ENCODE assay signal across 24 cellular contexts in the genomic region with DNA sequence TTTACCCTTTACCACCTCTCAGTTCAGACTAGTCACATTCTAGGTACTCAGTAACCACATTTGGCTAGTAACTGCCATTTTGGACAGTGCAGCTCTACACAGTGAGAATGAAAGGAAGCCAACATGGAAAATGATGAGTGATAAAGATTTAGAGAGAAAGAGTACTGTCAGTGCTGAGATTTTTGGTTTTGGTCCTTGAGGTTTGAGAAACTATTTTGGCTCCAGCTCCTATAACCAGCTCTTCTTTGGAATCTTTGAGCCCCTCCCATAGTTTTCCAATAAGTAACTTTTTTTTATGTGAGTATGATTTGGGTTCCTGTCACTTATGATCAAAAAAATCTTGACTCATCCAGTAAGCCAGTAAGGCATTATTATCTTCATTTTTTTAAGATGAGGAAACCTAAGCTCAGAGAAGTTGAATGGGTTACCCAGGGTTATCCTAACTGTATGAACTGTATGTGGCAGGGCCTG.
DNase-seq lines count a peak whose midpoint lies in the region; ATAC-seq lines count a peak whose summit lies in the region.
"Had no signal": no experiment of that assay in that cellular context is flagged by ENCODE, and none has a peak within 500 bp of the region (broad histone marks: within the 10 kb centered on the region; RNA-seq: fewer than 3 reads in every experiment).

No MANE protein-coding gene starts in this region.

- no peaks in the 10 kb centered on the region for H3K9me3 Mint-ChIP-seq in activated T-cell treated with anti-CD3 and anti-CD28 coated beads, Interleukin-2, amount 50 U/mL, for 24 hours
- no peaks in the 10 kb centered on the region for H3K9me3 Mint-ChIP-seq in activated T-helper 17 cell treated with anti-CD3 and anti-CD28 coated beads, Interleukin-2, amount 50 U/mL, for 72 hours
- H3K9me3 Mint-ChIP-seq in stimulated activated effector memory CD8-positive, alpha-beta T cell treated with anti-CD3 and anti-CD28 coated beads, Interleukin-12 subunit alpha, Interleukin-12 subunit beta, amount 100 ng/mL, for 72 hours = no peaks in the 10 kb centered on the region
- H3K9me3 Mint-ChIP-seq: activated naive CD4-positive, alpha-beta T cell treated with anti-CD3 and anti-CD28 coated beads for 36 hours; memory B cell had no signal

- peaks cover 23% of the 10 kb centered on the region for H3K4me1 ChIP-seq in GM23248 (ENCODE audit: insufficient read depth)
- H3K4me1 ChIP-seq: ascending aorta; BLaER1 treated with 17β-estradiol and CSF1 and Interleukin-3, amounts not matched to agents 10 nM and 100 nM; heart left ventricle; psoas muscle had no signal

- H3K9me2 ChIP-seq in GM23248 (ENCODE audit: insufficient read depth) = no peaks in the 10 kb centered on the region

- no peaks in the 10 kb centered on the region for H3K79me2 ChIP-seq in GM23248 (ENCODE audit: insufficient read depth)

- no peaks in the 10 kb centered on the region for H3K36me3 ChIP-seq in GM23248 (ENCODE audit: low read depth)
- H3K36me3 ChIP-seq: ascending aorta, heart left ventricle had no signal

- in situ Hi-C loops in GM23248 (cut with MboI) = no loop called here

- intact Hi-C loops in cardiac septum (cut with DNase I) = no loop called here

- no peaks in the 10 kb centered on the region for H3K27me3 ChIP-seq in GM23248 (replicated peaks; ENCODE audit: insufficient read depth)
- H3K27me3 ChIP-seq: ascending aorta; BLaER1 treated with 17β-estradiol and CSF1 and Interleukin-3, amounts not matched to agents 10 nM and 100 nM; heart left ventricle had no signal

- peaks cover 19% of the 10 kb centered on the region for H3K4me1 Mint-ChIP-seq in activated T-cell treated with anti-CD3 and anti-CD28 coated beads, Interleukin-2, amount 50 U/mL, for 24 hours (ENCODE audit: low read depth)
- H3K4me1 Mint-ChIP-seq in activated T-helper 17 cell treated with anti-CD3 and anti-CD28 coated beads, Interleukin-2, amount 50 U/mL, for 72 hours = peaks cover 4% of the 10 kb centered on the region
- peaks cover 8% of the 10 kb centered on the region for H3K4me1 Mint-ChIP-seq in stimulated activated effector memory CD8-positive, alpha-beta T cell treated with anti-CD3 and anti-CD28 coated beads, Interleukin-12 subunit alpha, Interleukin-12 subunit beta, amount 100 ng/mL, for 72 hours
- H3K4me1 Mint-ChIP-seq: memory B cell had no signal

- H3K4me3 Mint-ChIP-seq in activated T-cell treated with anti-CD3 and anti-CD28 coated beads, Interleukin-2, amount 50 U/mL, for 24 hours = no peak overlapping the region
- no peak overlapping the region for H3K4me3 Mint-ChIP-seq in activated T-helper 17 cell treated with anti-CD3 and anti-CD28 coated beads, Interleukin-2, amount 50 U/mL, for 72 hours
- no peak overlapping the region for H3K4me3 Mint-ChIP-seq in stimulated activated effector memory CD8-positive, alpha-beta T cell treated with anti-CD3 and anti-CD28 coated beads, Interleukin-12 subunit alpha, Interleukin-12 subunit beta, amount 100 ng/mL, for 72 hours
- H3K4me3 Mint-ChIP-seq: activated naive CD4-positive, alpha-beta T cell treated with anti-CD3 and anti-CD28 coated beads for 36 hours; memory B cell had no signal

- peaks cover 15% of the 10 kb centered on the region; the same call in 1 of the 2 replicates for H3F3A ChIP-seq in GM23248 (ENCODE audit: insufficient read depth)

- no peaks in the 10 kb centered on the region for H3K27me3 Mint-ChIP-seq in activated T-cell treated with anti-CD3 and anti-CD28 coated beads, Interleukin-2, amount 50 U/mL, for 24 hours
- H3K27me3 Mint-ChIP-seq in activated T-helper 17 cell treated with anti-CD3 and anti-CD28 coated beads, Interleukin-2, amount 50 U/mL, for 72 hours = no peaks in the 10 kb centered on the region
- H3K27me3 Mint-ChIP-seq: memory B cell had no signal

- no peak for DNase-seq in activated T-cell treated with anti-CD3 and anti-CD28 coated beads, Interleukin-2, amount 50 U/mL, for 24 hours
- no peak for DNase-seq in activated T-cell treated with anti-CD3 and anti-CD28 coated beads, Interleukin-2, amount 50 U/mL, for 48 hours
- peak; percentile 42 for DNase-seq in GM23248
- DNase-seq in stimulated activated effector memory CD8-positive, alpha-beta T cell treated with anti-CD3 and anti-CD28 coated beads, Interleukin-12 subunit alpha, Interleukin-12 subunit beta, amount 100 ng/mL, for 72 hours (ENCODE audit: low spot score in 2 of 2) = no peak
- no peak for DNase-seq in cardiac septum (ENCODE audit: low spot score)
- no peak for DNase-seq in globus pallidus (ENCODE audit: low spot score)
- DNase-seq: activated CD4-positive, alpha-beta T cell treated with anti-CD3 and anti-CD28 coated beads, Interleukin-2, amount 50 U/mL, for 1 hour; activated naive CD4-positive, alpha-beta T cell treated with anti-CD3 and anti-CD28 coated beads for 36 hours; central memory CD4-positive, alpha-beta T cell; COR-L47; dermis blood vessel endothelial cell; DND-41; heart left ventricle; NCI-H1105 treated with DMSO at 0.1 percent for 48 hours; NCI-H2081; NCI-H345; NCI-H748 treated with DMSO at 0.1 percent for 48 hours; psoas muscle; RPMI8226 had no signal

- no peak overlapping the region for H3K9ac ChIP-seq in GM23248
- H3K9ac ChIP-seq: BLaER1 treated with 17β-estradiol and CSF1 and Interleukin-3, amounts not matched to agents 10 nM and 100 nM had no signal

- peak; percentile 98 for ATAC-seq in activated T-helper 17 cell treated with anti-CD3 and anti-CD28 coated beads, Interleukin-2, amount 50 U/mL, for 72 hours (replicated peaks)
- peak; percentile 100 for ATAC-seq in stimulated activated effector memory CD8-positive, alpha-beta T cell treated with anti-CD3 and anti-CD28 coated beads, Interleukin-12 subunit alpha, Interleukin-12 subunit beta, amount 100 ng/mL, for 72 hours
- ATAC-seq in HG03469 (IDR thresholded peaks at IDR 0.05; ENCODE audit: unreplicated experiment) = no peak
- ATAC-seq: heart left ventricle, psoas muscle had no signal

- H2AFZ ChIP-seq in GM23248 = no peak overlapping the region

- H3K4me2 ChIP-seq in GM23248 (ENCODE audit: unreplicated experiment) = peak overlapping the region; percentile 38
- H3K4me2 ChIP-seq: BLaER1 treated with 17β-estradiol and CSF1 and Interleukin-3, amounts not matched to agents 10 nM and 100 nM had no signal

- H4K20me1 ChIP-seq in GM23248 (ENCODE audit: insufficient read depth) = no peaks in the 10 kb centered on the region
- H4K20me1 ChIP-seq: BLaER1 treated with 17β-estradiol and CSF1 and Interleukin-3, amounts not matched to agents 10 nM and 100 nM had no signal

- peak overlapping the region; percentile 73 for H3K27ac Mint-ChIP-seq in activated T-cell treated with anti-CD3 and anti-CD28 coated beads, Interleukin-2, amount 50 U/mL, for 24 hours
- peak overlapping the region; percentile 38 for H3K27ac Mint-ChIP-seq in activated T-helper 17 cell treated with anti-CD3 and anti-CD28 coated beads, Interleukin-2, amount 50 U/mL, for 72 hours
- no peak overlapping the region for H3K27ac Mint-ChIP-seq in stimulated activated effector memory CD8-positive, alpha-beta T cell treated with anti-CD3 and anti-CD28 coated beads, Interleukin-12 subunit alpha, Interleukin-12 subunit beta, amount 100 ng/mL, for 72 hours
- H3K27ac Mint-ChIP-seq: activated naive CD4-positive, alpha-beta T cell treated with anti-CD3 and anti-CD28 coated beads for 36 hours; memory B cell had no signal

- H3K36me3 Mint-ChIP-seq in activated T-cell treated with anti-CD3 and anti-CD28 coated beads, Interleukin-2, amount 50 U/mL, for 24 hours (ENCODE audit: low read depth) = peaks cover 15% of the 10 kb centered on the region
- peaks cover 4% of the 10 kb centered on the region for H3K36me3 Mint-ChIP-seq in activated T-helper 17 cell treated with anti-CD3 and anti-CD28 coated beads, Interleukin-2, amount 50 U/mL, for 72 hours (ENCODE audit: low read depth)
- H3K36me3 Mint-ChIP-seq in stimulated activated effector memory CD8-positive, alpha-beta T cell treated with anti-CD3 and anti-CD28 coated beads, Interleukin-12 subunit alpha, Interleukin-12 subunit beta, amount 100 ng/mL, for 72 hours = peaks cover 13% of the 10 kb centered on the region

- 0 out of 2 replicates have a peak overlapping the region, but pooled peaks have one; percentile 10 for H3K27ac ChIP-seq in GM23248
- H3K27ac ChIP-seq: ascending aorta; BLaER1 treated with 17β-estradiol and CSF1 and Interleukin-3, amounts not matched to agents 10 nM and 100 nM; heart left ventricle; psoas muscle had no signal

- no peaks in the 10 kb centered on the region for H3K9me3 ChIP-seq in GM23248 (ENCODE audit: low read depth)
- H3K9me3 ChIP-seq: ascending aorta, psoas muscle had no signal

- H3K4me3 ChIP-seq in GM23248 = no peak overlapping the region
- H3K4me3 ChIP-seq: ascending aorta; BLaER1 treated with 17β-estradiol and CSF1 and Interleukin-3, amounts not matched to agents 10 nM and 100 nM; heart left ventricle; psoas muscle had no signal
